21 cellular contexts compared by ENCODE assay signal in genomic region chr3:52939600-52939999, GRCh38.
"Had no signal": no experiment of that assay in that cellular context is flagged by ENCODE, and none has a peak within 500 bp of the region (broad histone marks: within the 10 kb centered on the region; RNA-seq: fewer than 3 reads in every experiment).

No MANE protein-coding gene starts in this region.

- H3K36me3 ChIP-seq: cardiac muscle cell, right lobe of liver, suprapubic skin had no signal

- H3K27ac Mint-ChIP-seq: activated naive CD8-positive, alpha-beta T cell treated with anti-CD3 and anti-CD28 coated beads, Interleukin-2, amount 50 U/mL, for 24 hours; WTC11 had no signal

- H3K4me1 ChIP-seq: body of pancreas, lower lobe of right lung, suprapubic skin had no signal

- H3K4me3 ChIP-seq: body of pancreas, cardiac muscle cell, heart right ventricle, lower lobe of right lung, right lobe of liver, skin epidermis, stomach, suprapubic skin, tibial nerve had no signal

- H3K9me3 Mint-ChIP-seq: activated naive CD8-positive, alpha-beta T cell treated with anti-CD3 and anti-CD28 coated beads, Interleukin-2, amount 50 U/mL, for 24 hours; naive B cell; WTC11 had no signal

- H3K27me3 ChIP-seq: body of pancreas, cardiac muscle cell, heart right ventricle, right lobe of liver, stomach, suprapubic skin, tibial nerve had no signal

- H3K4me3 Mint-ChIP-seq: activated naive CD8-positive, alpha-beta T cell treated with anti-CD3 and anti-CD28 coated beads, Interleukin-2, amount 50 U/mL, for 24 hours; naive B cell; WTC11 had no signal

- DNase-seq: activated naive CD4-positive, alpha-beta T cell; activated naive CD8-positive, alpha-beta T cell treated with anti-CD3 and anti-CD28 coated beads, Interleukin-2, amount 50 U/mL, for 24 hours; anterior cingulate cortex; body of pancreas; dermis blood vessel endothelial cell; effector CD8-positive, alpha-beta T cell; heart right ventricle; lower lobe of right lung; naive B cell; nucleus accumbens; right lobe of liver; stimulated activated CD4-positive, alpha-beta T cell treated with anti-CD3 and anti-CD28 coated beads, Interleukin-1b, Interleukin-23, amount 100 ng/mL, for 48 hours; stomach; T-helper 1 cell; T-helper 9 cell had no signal

- H3K4me1 Mint-ChIP-seq: WTC11 had no signal

- H3K27me3 Mint-ChIP-seq: activated naive CD8-positive, alpha-beta T cell treated with anti-CD3 and anti-CD28 coated beads, Interleukin-2, amount 50 U/mL, for 24 hours; naive B cell had no signal

- H3K9me3 ChIP-seq: body of pancreas, heart right ventricle, lower lobe of right lung, right lobe of liver, stomach, suprapubic skin, tibial nerve had no signal

- ATAC-seq: activated naive CD8-positive, alpha-beta T cell treated with anti-CD3 and anti-CD28 coated beads, Interleukin-2, amount 50 U/mL, for 24 hours; body of pancreas; heart right ventricle; left lobe of liver; lower lobe of right lung; right lobe of liver; WTC11 had no signal
